8 cellular contexts compared by ENCODE assay signal in the genomic region with DNA sequence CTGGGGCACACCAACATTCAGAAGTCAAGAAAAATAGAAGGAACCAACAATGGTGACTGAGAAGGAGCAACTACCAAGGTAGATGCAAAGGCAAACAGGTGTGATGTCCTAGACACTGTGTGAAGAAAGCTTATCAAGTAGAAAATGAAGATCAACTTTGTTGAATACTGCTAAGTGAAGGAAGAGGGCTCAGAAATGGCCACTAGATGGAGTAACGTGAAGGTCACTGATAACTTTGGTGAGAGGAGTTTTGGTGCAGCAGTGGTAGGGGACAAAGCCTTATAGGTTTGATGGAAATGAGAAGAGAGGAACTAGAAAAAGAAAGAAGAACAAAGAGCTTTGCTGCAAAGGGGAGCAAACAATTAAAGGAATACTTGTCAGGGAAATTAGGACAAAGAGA. TPM values are rescaled to one million over a fixed set of nuclear protein-coding genes. Genes with fewer than 3 reads are reported as not detected.
A peak's percentile ranks its signal among the peaks of the same experiment; 100 is the strongest.
DNase-seq lines count a peak whose midpoint lies in the region; ATAC-seq and TF ChIP-seq lines count a peak whose summit lies in the region.

No MANE protein-coding gene starts in this region.

- H4K20me1 ChIP-seq in DND-41 (ENCODE audit: insufficient read depth, low read length) = no peaks in the 10 kb centered on the region

- intact Hi-C loops in activated naive CD4-positive, alpha-beta T cell treated with anti-CD3 and anti-CD28 coated beads for 36 hours (cut with micrococcal nuclease) = no loop called here
- intact Hi-C loops in activated CD4-positive, alpha-beta memory T cell treated with anti-CD3 and anti-CD28 coated beads for 36 hours (cut with micrococcal nuclease) = no loop called here

- H3K27me3 Mint-ChIP-seq in activated naive CD4-positive, alpha-beta T cell treated with anti-CD3 and anti-CD28 coated beads for 36 hours (ENCODE audit: low read depth) = peaks cover 4% of the 10 kb centered on the region
- peaks cover 7% of the 10 kb centered on the region for H3K27me3 Mint-ChIP-seq in activated CD4-positive, alpha-beta memory T cell treated with anti-CD3 and anti-CD28 coated beads for 36 hours

- DNase-seq in DND-41 (peak; percentile 6), SW480 (ENCODE audit: low spot score) (peak; percentile 22), left kidney (ENCODE audit: low read depth, low spot score) (peak; percentile 17), NCI-H345 treated with DMSO at 0.1 percent for 48 hours (lab: John Stamatoyannopoulos, UW; ENCODE audit: unreplicated experiment) (no peak)
- no peak for DNase-seq in central memory CD4-positive, alpha-beta T cell
- DNase-seq in activated naive CD4-positive, alpha-beta T cell treated with anti-CD3 and anti-CD28 coated beads for 36 hours = no peak
- no peak for DNase-seq in activated CD4-positive, alpha-beta memory T cell treated with anti-CD3 and anti-CD28 coated beads for 36 hours

- H3K27ac Mint-ChIP-seq in activated naive CD4-positive, alpha-beta T cell treated with anti-CD3 and anti-CD28 coated beads for 36 hours = no peak overlapping the region
- H3K27ac Mint-ChIP-seq in activated CD4-positive, alpha-beta memory T cell treated with anti-CD3 and anti-CD28 coated beads for 36 hours = no peak overlapping the region

- no peaks in the 10 kb centered on the region for H3K27me3 ChIP-seq in DND-41 (ENCODE audit: insufficient read depth, low read length, poor library complexity)

- no peak overlapping the region for H3K4me3 ChIP-seq in DND-41 (ENCODE audit: low read depth in 1 of 2, low read length in 2 of 2)

- H3K4me2 ChIP-seq in DND-41 (ENCODE audit: insufficient read depth, low read length) = no peak overlapping the region

- CTCF ChIA-PET in activated naive CD4-positive, alpha-beta T cell treated with anti-CD3 and anti-CD28 coated beads for 36 hours (lab: Charles Lee) = no interaction called here
- CTCF ChIA-PET in activated CD4-positive, alpha-beta memory T cell treated with anti-CD3 and anti-CD28 coated beads for 36 hours (lab: Charles Lee) = no interaction called here

- ATAC-seq in DND-41 (ENCODE audit: insufficient read depth, low read depth) (no peak), HG03354 (IDR thresholded peaks at IDR 0.05; ENCODE audit: poor library complexity, severe bottlenecking, unreplicated experiment) (peak; percentile 53)

- no peaks in the 10 kb centered on the region for H3K9me3 ChIP-seq in DND-41 (ENCODE audit: insufficient read depth, low read length, severe bottlenecking)

- peak; percentile 54 for TF ChIP-seq CTCF in DND-41 (IDR thresholded peaks at IDR 0.05; ENCODE audit: borderline replicate concordance, extremely low read depth, low read length, poor library complexity, severe bottlenecking)

- H3K4me1 Mint-ChIP-seq in activated naive CD4-positive, alpha-beta T cell treated with anti-CD3 and anti-CD28 coated beads for 36 hours (ENCODE audit: low read depth) = no peaks in the 10 kb centered on the region
- no peaks in the 10 kb centered on the region for H3K4me1 Mint-ChIP-seq in activated CD4-positive, alpha-beta memory T cell treated with anti-CD3 and anti-CD28 coated beads for 36 hours (ENCODE audit: low read depth)

- POLR2A ChIA-PET in activated CD4-positive, alpha-beta memory T cell treated with anti-CD3 and anti-CD28 coated beads for 36 hours (lab: Charles Lee) = no interaction called here

- H3K36me3 ChIP-seq in DND-41 (ENCODE audit: insufficient read depth, low read length) = no peaks in the 10 kb centered on the region

- H3K36me3 Mint-ChIP-seq in activated naive CD4-positive, alpha-beta T cell treated with anti-CD3 and anti-CD28 coated beads for 36 hours (ENCODE audit: low read depth) = no peaks in the 10 kb centered on the region
- H3K36me3 Mint-ChIP-seq in activated CD4-positive, alpha-beta memory T cell treated with anti-CD3 and anti-CD28 coated beads for 36 hours = no peaks in the 10 kb centered on the region

- H3K4me1 ChIP-seq in DND-41 (ENCODE audit: insufficient read depth, low read length) = no peaks in the 10 kb centered on the region

- H3K27ac ChIP-seq in DND-41 (ENCODE audit: low read length) = no peak overlapping the region

- no peaks in the 10 kb centered on the region for H3K9me3 Mint-ChIP-seq in activated naive CD4-positive, alpha-beta T cell treated with anti-CD3 and anti-CD28 coated beads for 36 hours
- H3K9me3 Mint-ChIP-seq in activated CD4-positive, alpha-beta memory T cell treated with anti-CD3 and anti-CD28 coated beads for 36 hours = no peaks in the 10 kb centered on the region

- H2AFZ ChIP-seq in DND-41 (ENCODE audit: low read depth, low read length) = no peak overlapping the region

- H3K79me2 ChIP-seq in DND-41 (ENCODE audit: insufficient read depth, low read length) = no peaks in the 10 kb centered on the region

- H3K4me3 Mint-ChIP-seq in activated naive CD4-positive, alpha-beta T cell treated with anti-CD3 and anti-CD28 coated beads for 36 hours = no peak overlapping the region
- H3K4me3 Mint-ChIP-seq in activated CD4-positive, alpha-beta memory T cell treated with anti-CD3 and anti-CD28 coated beads for 36 hours = no peak overlapping the region

- H3K9ac ChIP-seq in DND-41 (ENCODE audit: low read depth, low read length) = no peak overlapping the region

RNA-seq across cellular contexts. Expression of a gene that starts 23.5 kb away (rescaled TPM):
- total RNA-seq in activated naive CD4-positive, alpha-beta T cell treated with anti-CD3 and anti-CD28 coated beads for 36 hours = not detected
- total RNA-seq in activated CD4-positive, alpha-beta memory T cell treated with anti-CD3 and anti-CD28 coated beads for 36 hours = not detected

RNA-seq across cellular contexts. Expression of a gene that starts 48.6 kb away (rescaled TPM):
- total RNA-seq in activated naive CD4-positive, alpha-beta T cell treated with anti-CD3 and anti-CD28 coated beads for 36 hours = 1 to 10 TPM; 6.5 to 7.4 TPM
- total RNA-seq in activated CD4-positive, alpha-beta memory T cell treated with anti-CD3 and anti-CD28 coated beads for 36 hours = 1 to 10 TPM; 5.7 to 8.3 TPM

Comparison
In these comparisons a context has a peak if more than half of its experiments do, and no peak if none do; other contexts are left out.
1. DNase-seq: peak in DND-41 (single experiment), SW480 (single experiment) and left kidney (single experiment); none in central memory CD4-positive, alpha-beta T cell (single experiment), activated naive CD4-positive, alpha-beta T cell treated with anti-CD3 and anti-CD28 coated beads for 36 hours (single experiment), activated CD4-positive, alpha-beta memory T cell treated with anti-CD3 and anti-CD28 coated beads for 36 hours (single experiment) and NCI-H345 treated with DMSO at 0.1 percent for 48 hours (single experiment).